26 cellular contexts compared by ENCODE assay signal in genomic region chr15:70277556-70277955, GRCh38.
"Had no signal": no experiment of that assay in that cellular context is flagged by ENCODE, and none has a peak within 500 bp of the region (broad histone marks: within the 10 kb centered on the region; RNA-seq: fewer than 3 reads in every experiment).

No MANE protein-coding gene starts in this region.

- DNase-seq: activated CD4-positive, alpha-beta T cell treated with anti-CD3 and anti-CD28 coated beads for 1 hour; activated CD4-positive, alpha-beta T cell treated with anti-CD3 and anti-CD28 coated beads, Interleukin-2, amount 10 ng/mL, durations not matched to agents 24 days and 14 days; activated CD4-positive, alpha-beta T cell treated with anti-CD3 and anti-CD28 coated beads, Interleukin-2, amount 50 U/mL, for 48 hours; activated CD8-positive, alpha-beta memory T cell treated with anti-CD3 and anti-CD28 coated beads, Interleukin-2, amount 10 ng/mL, durations not matched to agents 7 days and 5 days; activated gamma-delta T cell; activated naive CD4-positive, alpha-beta T cell treated with anti-CD3 and anti-CD28 coated beads, Interleukin-2, amount 10 ng/mL, durations not matched to agents 7 days and 5 days; activated T-cell treated with anti-CD3 and anti-CD28 coated beads, Interleukin-2, amount 50 U/mL, for 24 hours; adrenal gland; anterior cingulate cortex; central memory CD4-positive, alpha-beta T cell; Karpas-422; MM.1S; NCI-H1105 treated with DMSO at 0.1 percent for 48 hours; NCI-H1436 treated with DMSO at 0.1 percent for 48 hours; NCI-H187; NCI-H2081; NCI-H510A treated with DMSO at 0.1 percent for 48 hours; NCI-H69; NK-92 treated with Interleukin-12 subunit alpha and Interleukin-12 subunit beta, amount 100 ng/mL, for 24 hours; SHP77 treated with DMSO at 0.1 percent for 48 hours had no signal

- H3K9me3 ChIP-seq: adrenal gland, breast epithelium had no signal

- H3K27ac Mint-ChIP-seq: activated CD4-positive, alpha-beta T cell treated with anti-CD3 and anti-CD28 coated beads, Interleukin-2, amount 10 ng/mL, durations not matched to agents 24 days and 14 days; activated CD8-positive, alpha-beta memory T cell treated with anti-CD3 and anti-CD28 coated beads, Interleukin-2, amount 10 ng/mL, durations not matched to agents 7 days and 5 days; activated naive CD4-positive, alpha-beta T cell treated with anti-CD3 and anti-CD28 coated beads, Interleukin-2, amount 10 ng/mL, durations not matched to agents 7 days and 5 days; activated naive CD8-positive, alpha-beta T cell treated with anti-CD3 and anti-CD28 coated beads, Interleukin-2, amount 10 ng/mL, durations not matched to agents 7 days and 5 days; activated T-cell treated with anti-CD3 and anti-CD28 coated beads, Interleukin-2, amount 50 U/mL, for 24 hours; activated T-helper 1 cell treated with anti-CD3 and anti-CD28 coated beads, Interleukin-12 subunit alpha, Interleukin-12 subunit beta, Interleukin-2, Interleukin-4 antibody, amounts not matched to agents 30 ng/mL and 10 ng/mL and 1 ng/mL, durations not matched to agents 14 hours and 24 hours and 36 hours; T-helper 1 cell treated with Interleukin-12 subunit alpha and Interleukin-12 subunit beta and Interleukin-4 antibody, amounts not matched to agents 30 μg/mL and 1 μg/mL, for 36 hours; WTC11 had no signal

- H3K4me3 Mint-ChIP-seq: activated CD4-positive, alpha-beta T cell treated with anti-CD3 and anti-CD28 coated beads, Interleukin-2, amount 10 ng/mL, durations not matched to agents 24 days and 14 days; activated CD8-positive, alpha-beta memory T cell treated with anti-CD3 and anti-CD28 coated beads, Interleukin-2, amount 10 ng/mL, durations not matched to agents 7 days and 5 days; activated naive CD4-positive, alpha-beta T cell treated with anti-CD3 and anti-CD28 coated beads, Interleukin-2, amount 10 ng/mL, durations not matched to agents 7 days and 5 days; activated naive CD8-positive, alpha-beta T cell treated with anti-CD3 and anti-CD28 coated beads, Interleukin-2, amount 10 ng/mL, durations not matched to agents 7 days and 5 days; activated T-cell treated with anti-CD3 and anti-CD28 coated beads, Interleukin-2, amount 50 U/mL, for 24 hours; activated T-helper 1 cell treated with anti-CD3 and anti-CD28 coated beads, Interleukin-12 subunit alpha, Interleukin-12 subunit beta, Interleukin-2, Interleukin-4 antibody, amounts not matched to agents 30 ng/mL and 10 ng/mL and 1 ng/mL, durations not matched to agents 14 hours and 24 hours and 36 hours; T-helper 1 cell treated with Interleukin-12 subunit alpha and Interleukin-12 subunit beta and Interleukin-4 antibody, amounts not matched to agents 30 μg/mL and 1 μg/mL, for 36 hours; WTC11 had no signal

- H3K4me1 ChIP-seq: adrenal gland, breast epithelium had no signal

- H3K27me3 ChIP-seq: adrenal gland, breast epithelium had no signal

- ATAC-seq: activated CD8-positive, alpha-beta memory T cell treated with anti-CD3 and anti-CD28 coated beads, Interleukin-2, amount 10 ng/mL, durations not matched to agents 7 days and 5 days; K562; WTC11 had no signal

- H3K36me3 ChIP-seq: adrenal gland, breast epithelium had no signal

- H3K9me3 Mint-ChIP-seq: activated naive CD4-positive, alpha-beta T cell treated with anti-CD3 and anti-CD28 coated beads, Interleukin-2, amount 10 ng/mL, durations not matched to agents 7 days and 5 days; activated naive CD8-positive, alpha-beta T cell treated with anti-CD3 and anti-CD28 coated beads, Interleukin-2, amount 10 ng/mL, durations not matched to agents 7 days and 5 days; activated T-cell treated with anti-CD3 and anti-CD28 coated beads, Interleukin-2, amount 50 U/mL, for 24 hours; activated T-helper 1 cell treated with anti-CD3 and anti-CD28 coated beads, Interleukin-12 subunit alpha, Interleukin-12 subunit beta, Interleukin-2, Interleukin-4 antibody, amounts not matched to agents 30 ng/mL and 10 ng/mL and 1 ng/mL, durations not matched to agents 14 hours and 24 hours and 36 hours; T-helper 1 cell treated with Interleukin-12 subunit alpha and Interleukin-12 subunit beta and Interleukin-4 antibody, amounts not matched to agents 30 μg/mL and 1 μg/mL, for 36 hours had no signal

- H3K27ac ChIP-seq: adrenal gland, breast epithelium had no signal

- H3K36me3 Mint-ChIP-seq: activated CD8-positive, alpha-beta memory T cell treated with anti-CD3 and anti-CD28 coated beads, Interleukin-2, amount 10 ng/mL, durations not matched to agents 7 days and 5 days; activated naive CD4-positive, alpha-beta T cell treated with anti-CD3 and anti-CD28 coated beads, Interleukin-2, amount 10 ng/mL, durations not matched to agents 7 days and 5 days; activated naive CD8-positive, alpha-beta T cell treated with anti-CD3 and anti-CD28 coated beads, Interleukin-2, amount 10 ng/mL, durations not matched to agents 7 days and 5 days; WTC11 had no signal

- H3K27me3 Mint-ChIP-seq: activated T-cell treated with anti-CD3 and anti-CD28 coated beads, Interleukin-2, amount 50 U/mL, for 24 hours had no signal

- H3K4me3 ChIP-seq: adrenal gland, breast epithelium, K562 had no signal
